Comparison of ENCODE assay signal across 8 cellular contexts in genomic region chr5:157744055-157745011, GRCh38. TPM values are rescaled to one million over a fixed set of nuclear protein-coding genes. Genes with fewer than 3 reads are reported as not detected.
DNase-seq lines count a peak whose midpoint lies in the region; ATAC-seq and TF ChIP-seq lines count a peak whose summit lies in the region.

No MANE protein-coding gene starts in this region.

- intact Hi-C loops in body of pancreas (cut with DNase I), result no loop called here

- TF ChIP-seq CTCF in body of pancreas (IDR thresholded peaks at IDR 0.05), result no peak

- H3K27ac ChIP-seq in body of pancreas, result peak overlapping the region in 1 of 4 donors; percentile 59

- peak; percentile 57 for DNase-seq in NCI-H2171 treated with DMSO at 0.1 percent for 48 hours (lab: John Stamatoyannopoulos, UW)
- no peak for DNase-seq in NCI-H2171 (lab: John Stamatoyannopoulos, UW)
- DNase-seq in OCI-M1 (lab: John Stamatoyannopoulos, UW), result peak; percentile 73
- DNase-seq in body of pancreas, result peak in 3 of 4 donors; percentile 13 to 26 (median 19)
- peak; percentile 60 for DNase-seq in islet precursor cell
- DNase-seq in stimulated activated CD4-positive, alpha-beta T cell treated with anti-CD3 and anti-CD28 coated beads, Interleukin-2, amount 100 ng/mL, for 24 hours, result peak; percentile 30 to 51

- H3K27me3 ChIP-seq in body of pancreas, result no peaks in the 10 kb centered on the region

- ATAC-seq in HG02588 (IDR thresholded peaks at IDR 0.05; ENCODE audit: unreplicated experiment) (peak; percentile 27), body of pancreas (no peak), GM18909 (IDR thresholded peaks at IDR 0.05; ENCODE audit: poor library complexity, unreplicated experiment) (no peak)

- H3K4me1 ChIP-seq in body of pancreas, result peaks cover 18% of the 10 kb centered on the region

- WGBS in body of pancreas, 2 donors, result 2 to 9% methylated on average over 32 to 55 of the region's 55 CpGs

- no peak for TF ChIP-seq POLR2A in body of pancreas (IDR thresholded peaks at IDR 0.05)

- H3K4me3 ChIP-seq in body of pancreas, result peak overlapping the region; percentile 61 to 90

- H3K9me3 ChIP-seq in body of pancreas, result no peaks in the 10 kb centered on the region

- H3K36me3 ChIP-seq in body of pancreas (replicated peaks in 1 of 2; ENCODE audit: insufficient read depth in 1 of 2, low read depth in 2 of 2), result no peaks in the 10 kb centered on the region

RNA-seq across cellular contexts. Expression of gene LSM11, which starts 0.8 kb away (rescaled TPM):
- 1 to 10 TPM; 1.3 to 3.6 TPM for total RNA-seq in body of pancreas

RNA-seq across cellular contexts. Expression of gene THG1L, which starts 13.1 kb away (rescaled TPM):
- total RNA-seq in body of pancreas, result 10 to 100 TPM in 1 of 2 donors, 1 to 10 TPM in 1; 4.4 to 12.5 TPM
